8 cellular contexts compared by ENCODE assay signal in the genomic region with DNA sequence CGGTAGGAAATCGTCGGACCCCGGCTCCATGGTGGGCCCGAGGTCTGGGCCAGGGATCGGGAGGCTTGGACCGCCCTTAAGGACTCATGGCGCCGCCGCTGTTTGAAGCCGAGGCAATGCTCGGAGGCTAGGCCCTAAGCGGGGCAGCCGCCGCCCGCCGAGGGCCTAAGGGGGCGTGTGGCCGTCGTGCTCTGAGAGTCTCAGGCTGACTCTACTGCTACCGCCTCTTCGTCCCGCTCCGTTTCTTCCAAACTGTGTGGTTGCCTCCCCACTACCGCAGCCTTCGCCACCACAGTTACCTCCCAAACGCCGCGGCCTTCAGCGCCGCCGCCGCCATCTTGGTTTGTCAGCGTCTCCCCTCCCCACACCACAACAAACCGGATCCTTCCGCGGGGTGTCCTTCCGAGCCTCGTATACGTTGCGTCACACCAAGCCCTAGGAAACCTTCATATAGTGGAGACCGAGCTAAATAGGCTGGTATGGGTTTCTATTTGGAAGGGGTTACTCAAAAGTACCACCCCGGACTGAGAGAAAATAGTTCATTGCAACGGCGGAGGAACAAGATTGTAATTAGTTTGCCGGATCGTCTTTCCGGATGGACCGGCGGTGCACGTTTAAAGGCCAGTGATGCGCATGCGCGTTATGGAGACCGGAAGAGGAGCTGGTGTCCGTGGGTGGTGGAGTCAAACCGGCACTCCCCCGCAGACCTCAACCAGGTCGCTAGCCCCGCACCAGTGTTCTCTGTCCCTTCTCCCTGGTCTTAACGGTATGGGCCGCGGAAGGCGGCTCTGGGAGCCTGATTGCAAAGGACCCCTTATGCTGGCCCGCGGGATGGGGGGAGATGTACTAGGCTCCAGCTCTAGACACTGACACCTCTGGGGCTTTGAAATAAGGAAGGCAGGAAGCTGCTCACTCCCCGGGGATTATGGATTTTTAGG. TPM values are rescaled to one million over a fixed set of nuclear protein-coding genes. Genes with fewer than 3 reads are reported as not detected.
DNase-seq lines count a peak whose midpoint lies in the region; ATAC-seq and TF ChIP-seq lines count a peak whose summit lies in the region.

KDM5C (minus strand) TSS at position 348 of the 938 bp plus-strand sequence; CDS start at position 30, 318 bp downstream.

- H3K4me3 Mint-ChIP-seq in progenitor cell of endocrine pancreas (ENCODE audit: low read depth), result peak within 1 kb of the TSS; percentile 94

- peaks cover 15% of the 10 kb centered on the region for H3K4me1 Mint-ChIP-seq in progenitor cell of endocrine pancreas (ENCODE audit: low read depth)

- intact Hi-C loops in T-helper 1 cell treated with Interleukin-12 subunit alpha and Interleukin-12 subunit beta and Interleukin-4 antibody, amounts not matched to agents 30 ng/mL and 1 ng/mL, for 36 hours (cut with micrococcal nuclease), result loop anchor here (1.0 to 10.0 kb wide), 9 partner anchors 64 to 1940 kb away; partner anchors contain the start of genes HUWE1, KANTR, PFKFB1 and PHF8
- intact Hi-C loops in left cardiac atrium (cut with DNase I), result no loop called here

- DNase-seq in GM12865 (ENCODE audit: low read depth) (peak; percentile 95), NCI-H146 treated with DMSO at 0.1 percent for 48 hours (lab: John Stamatoyannopoulos, UW; ENCODE audit: unreplicated experiment) (peak; percentile 71), amniotic epithelial cell (ENCODE audit: low read depth) (peak; percentile 85), left cardiac atrium (peak; percentile 96), progenitor cell of endocrine pancreas (ENCODE audit: low spot score, unreplicated experiment) (peak; percentile 63), ureter (ENCODE audit: low spot score) (peak; percentile 95)

- H3K4me3 ChIP-seq in GM12865 (ENCODE audit: low read depth, low read length), result peak within 1 kb of the TSS; percentile 79

- peak within 1 kb of the TSS; percentile 100 for H3K27ac Mint-ChIP-seq in progenitor cell of endocrine pancreas

- H3K27me3 Mint-ChIP-seq in progenitor cell of endocrine pancreas, result no peaks in the 10 kb centered on the region

- ATAC-seq in HG02840 (IDR thresholded peaks at IDR 0.05; ENCODE audit: low FRiP score, unreplicated experiment) (peak; percentile 81), left cardiac atrium (peak; percentile 88 to 93)

- H3K36me3 Mint-ChIP-seq in progenitor cell of endocrine pancreas (ENCODE audit: insufficient read depth), result peaks cover 4% of the 10 kb centered on the region

- H3K9me3 Mint-ChIP-seq in progenitor cell of endocrine pancreas (ENCODE audit: low read depth), result peaks cover 9% of the 10 kb centered on the region

- TF ChIP-seq CTCF in GM12865 (IDR thresholded peaks at IDR 0.05; ENCODE audit: insufficient read depth, low read depth, low read length, missing control alignments) (no peak), progenitor cell of endocrine pancreas (IDR thresholded peaks at IDR 0.05; ENCODE audit: unreplicated experiment) (no peak)

RNA-seq across cellular contexts. Expression of gene KDM5C, which starts in this region (rescaled TPM):
- total RNA-seq in T-helper 1 cell treated with Interleukin-12 subunit alpha and Interleukin-12 subunit beta and Interleukin-4 antibody, amounts not matched to agents 30 ng/mL and 1 ng/mL, for 36 hours, result 97.3 and 104 TPM in 2 replicates
- 10 to 100 TPM; 32.5 to 46.3 TPM for total RNA-seq in left cardiac atrium
- 109 and 112 TPM in 2 replicates for total RNA-seq in progenitor cell of endocrine pancreas
- 163 TPM for total RNA-seq in ureter

Comparison
In these comparisons a context has a peak if more than half of its experiments do, and no peak if none do; other contexts are left out.
1. Peak in every context shown above with its lines: DNase-seq, ATAC-seq and H3K4me3 ChIP-seq.